ENCODE assay signal across 1 cellular context in the genomic region with DNA sequence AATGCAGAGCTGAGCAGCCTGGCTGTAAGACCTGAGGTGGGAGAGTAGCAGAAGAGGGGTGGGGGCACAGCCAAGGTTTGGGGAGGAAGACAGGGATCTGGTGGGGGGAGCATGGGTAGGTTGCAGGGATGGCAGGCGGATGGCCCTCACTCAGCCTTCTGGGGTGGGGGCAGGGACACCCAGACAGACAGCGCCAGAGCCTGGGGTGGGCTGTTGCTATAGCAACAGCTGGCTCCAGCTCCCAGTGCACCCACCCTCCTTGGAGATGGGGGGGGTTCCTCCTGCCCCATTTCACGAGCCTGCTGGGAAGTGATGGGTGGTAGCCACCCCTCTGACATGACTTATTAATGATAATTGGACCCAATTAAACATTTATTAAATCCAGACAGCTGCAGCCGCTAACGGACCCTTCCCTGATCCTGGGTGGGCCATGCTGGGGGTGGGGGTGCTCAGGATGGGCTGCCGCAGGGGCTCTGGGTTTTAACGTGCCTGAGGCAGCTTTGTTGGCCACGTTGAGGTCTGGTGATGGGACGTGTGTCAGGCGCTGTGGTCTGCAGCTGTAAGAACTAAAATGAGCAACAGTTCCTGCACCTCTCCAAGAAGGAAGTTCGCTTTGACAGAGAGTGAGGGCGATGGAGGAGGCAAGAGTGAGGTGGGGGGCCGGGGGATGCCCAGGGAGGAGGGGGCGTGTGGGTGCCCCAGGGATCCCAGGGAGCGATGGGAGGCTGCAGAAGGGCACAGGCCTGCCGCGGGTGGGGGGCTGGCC.
TF ChIP-seq lines count a peak whose summit lies in the region.

No MANE protein-coding gene starts in this region.

TF ChIP-seq in K562, 482 proteins besides CTCF, POLR2A, EP300 and RAD21:
- TF ChIP-seq, protein P1, sequence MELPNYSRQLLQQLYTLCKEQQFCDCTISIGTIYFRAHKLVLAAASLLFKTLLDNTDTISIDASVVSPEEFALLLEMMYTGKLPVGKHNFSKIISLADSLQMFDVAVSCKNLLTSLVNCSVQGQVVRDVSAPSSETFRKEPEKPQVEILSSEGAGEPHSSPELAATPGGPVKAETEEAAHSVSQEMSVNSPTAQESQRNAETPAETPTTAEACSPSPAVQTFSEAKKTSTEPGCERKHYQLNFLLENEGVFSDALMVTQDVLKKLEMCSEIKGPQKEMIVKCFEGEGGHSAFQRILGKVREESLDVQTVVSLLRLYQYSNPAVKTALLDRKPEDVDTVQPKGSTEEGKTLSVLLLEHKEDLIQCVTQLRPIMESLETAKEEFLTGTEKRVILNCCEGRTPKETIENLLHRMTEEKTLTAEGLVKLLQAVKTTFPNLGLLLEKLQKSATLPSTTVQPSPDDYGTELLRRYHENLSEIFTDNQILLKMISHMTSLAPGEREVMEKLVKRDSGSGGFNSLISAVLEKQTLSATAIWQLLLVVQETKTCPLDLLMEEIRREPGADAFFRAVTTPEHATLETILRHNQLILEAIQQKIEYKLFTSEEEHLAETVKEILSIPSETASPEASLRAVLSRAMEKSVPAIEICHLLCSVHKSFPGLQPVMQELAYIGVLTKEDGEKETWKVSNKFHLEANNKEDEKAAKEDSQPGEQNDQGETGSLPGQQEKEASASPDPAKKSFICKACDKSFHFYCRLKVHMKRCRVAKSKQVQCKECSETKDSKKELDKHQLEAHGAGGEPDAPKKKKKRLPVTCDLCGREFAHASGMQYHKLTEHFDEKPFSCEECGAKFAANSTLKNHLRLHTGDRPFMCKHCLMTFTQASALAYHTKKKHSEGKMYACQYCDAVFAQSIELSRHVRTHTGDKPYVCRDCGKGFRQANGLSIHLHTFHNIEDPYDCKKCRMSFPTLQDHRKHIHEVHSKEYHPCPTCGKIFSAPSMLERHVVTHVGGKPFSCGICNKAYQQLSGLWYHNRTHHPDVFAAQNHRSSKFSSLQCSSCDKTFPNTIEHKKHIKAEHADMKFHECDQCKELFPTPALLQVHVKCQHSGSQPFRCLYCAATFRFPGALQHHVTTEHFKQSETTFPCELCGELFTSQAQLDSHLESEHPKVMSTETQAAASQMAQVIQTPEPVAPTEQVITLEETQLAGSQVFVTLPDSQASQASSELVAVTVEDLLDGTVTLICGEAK (IDR thresholded peaks at IDR 0.05) = no peak
- TF ChIP-seq, protein P1 (CRISPR knock-in tag; IDR thresholded peaks at IDR 0.05) = no peak
- TF ChIP-seq RFX1 (IDR thresholded peaks at IDR 0.05) = peak; percentile 80; the same call in 1 of the 2 replicates
- TF ChIP-seq, protein P2, sequence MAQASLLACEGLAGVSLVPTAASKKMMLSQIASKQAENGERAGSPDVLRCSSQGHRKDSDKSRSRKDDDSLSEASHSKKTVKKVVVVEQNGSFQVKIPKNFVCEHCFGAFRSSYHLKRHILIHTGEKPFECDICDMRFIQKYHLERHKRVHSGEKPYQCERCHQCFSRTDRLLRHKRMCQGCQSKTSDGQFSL (CRISPR knock-in tag; IDR thresholded peaks at IDR 0.05) = peak; percentile 76; the same call in 1 of the 2 replicates
- TF ChIP-seq, protein P2 (tag; IDR thresholded peaks at IDR 0.05) = no peak
